8 cellular contexts compared by ENCODE assay signal in the genomic region with DNA sequence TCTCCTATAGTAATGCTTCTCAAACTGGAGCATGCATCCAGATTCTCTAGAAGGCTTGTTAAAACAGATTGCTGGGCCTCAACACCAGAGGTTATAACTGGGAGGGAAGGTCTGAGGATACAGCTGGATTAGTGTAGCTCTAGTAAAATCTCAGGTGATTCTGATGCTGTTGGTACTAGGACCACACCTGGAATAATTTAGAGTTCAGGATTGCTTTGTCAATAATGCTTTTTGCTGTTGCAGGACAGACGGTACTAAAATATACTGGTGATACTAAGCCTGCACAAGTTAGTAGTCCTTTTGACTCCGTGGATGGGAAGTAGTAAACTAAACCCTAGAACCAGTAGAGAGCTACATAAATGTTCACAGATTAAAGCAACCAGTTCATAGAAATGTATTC.
DNase-seq lines count a peak whose midpoint lies in the region; ATAC-seq and TF ChIP-seq lines count a peak whose summit lies in the region.

No MANE protein-coding gene starts in this region.

- H3K9me3 ChIP-seq in IMR-90 (ENCODE audit: control insufficient read depth, insufficient read depth, low read length) (no peaks in the 10 kb centered on the region), left lung (no peaks in the 10 kb centered on the region), thymus (ENCODE audit: control insufficient read depth) (no peaks in the 10 kb centered on the region)

- no peak for TF ChIP-seq RAD21 in IMR-90 (IDR thresholded peaks at IDR 0.05; ENCODE audit: low read length)

- H3K9me3 Mint-ChIP-seq in activated naive CD8-positive, alpha-beta T cell treated with anti-CD3 and anti-CD28 coated beads for 36 hours: peaks cover 7% of the 10 kb centered on the region

- peak overlapping the region; percentile 94 for H2BK5ac ChIP-seq in IMR-90 (ENCODE audit: low read depth, low read length, poor library complexity, severe bottlenecking)

- H2AK5ac ChIP-seq in IMR-90 (ENCODE audit: low read depth, low read length): peak overlapping the region; percentile 57; the same call in 1 of the 2 replicates

- H3K14ac ChIP-seq in IMR-90 (replicated peaks; ENCODE audit: low read depth, low read length): peak overlapping the region; percentile 94

- no peak for DNase-seq in IMR-90
- DNase-seq in activated naive CD8-positive, alpha-beta T cell treated with anti-CD3 and anti-CD28 coated beads for 36 hours: no peak
- no peak for DNase-seq in left lung
- no peak for DNase-seq in activated effector memory CD4-positive, alpha-beta T cell treated with Interleukin-2 at 50 U/mL for 16 hours
- no peak for DNase-seq in NOMO-1 (lab: John Stamatoyannopoulos, UW; ENCODE audit: unreplicated experiment in 2 of 2)

- dilution Hi-C loops in IMR-90 (cut with HindIII; ENCODE audit: low sequenced_read_pairs, unreplicated experiment): no loop called here

- H2AFZ ChIP-seq in IMR-90 (replicated peaks; ENCODE audit: low read length, poor library complexity): no peak overlapping the region

- H3K4me3 Mint-ChIP-seq in activated naive CD8-positive, alpha-beta T cell treated with anti-CD3 and anti-CD28 coated beads for 36 hours: peak overlapping the region; percentile 82

- 0 out of 3 replicates have a peak overlapping the region, but pooled peaks have one; percentile 84 for H2BK15ac ChIP-seq in IMR-90 (ENCODE audit: low read depth, low read length)

- peaks cover 8% of the 10 kb centered on the region for H3K36me3 Mint-ChIP-seq in activated naive CD8-positive, alpha-beta T cell treated with anti-CD3 and anti-CD28 coated beads for 36 hours

- H3K36me3 ChIP-seq in IMR-90 (ENCODE audit: control insufficient read depth, insufficient read depth, low read length): no peaks in the 10 kb centered on the region
- H3K36me3 ChIP-seq in left lung: no peaks in the 10 kb centered on the region
- H3K36me3 ChIP-seq in thymus (ENCODE audit: control insufficient read depth, insufficient read depth): no peaks in the 10 kb centered on the region

- H3K4me1 ChIP-seq in IMR-90 (ENCODE audit: control insufficient read depth, insufficient read depth, low read length): peaks cover 5% of the 10 kb centered on the region; the same call in 1 of the 2 replicates
- H3K4me1 ChIP-seq in left lung: peaks cover 19 to 32% of the 10 kb centered on the region in 2 donors
- H3K4me1 ChIP-seq in thymus (ENCODE audit: control insufficient read depth, insufficient read depth, low read length): peaks cover 14% of the 10 kb centered on the region

- peak overlapping the region; percentile 94 for H3K27ac Mint-ChIP-seq in activated naive CD8-positive, alpha-beta T cell treated with anti-CD3 and anti-CD28 coated beads for 36 hours

- H3K4me1 Mint-ChIP-seq in activated naive CD8-positive, alpha-beta T cell treated with anti-CD3 and anti-CD28 coated beads for 36 hours: peaks cover 44% of the 10 kb centered on the region

- H3K56ac ChIP-seq in IMR-90 (ENCODE audit: extremely low read depth, insufficient read depth, low read length): peak overlapping the region; percentile 33; the same call in 1 of the 2 replicates

- WGBS in IMR-90 (ENCODE audit: extremely low coverage in 2 of 2, insufficient read length in 1 of 2), 2 experiments: no CpG with 5 or more reads among the region's 2 CpGs
- 80% methylated on average over 2 of the region's 2 CpGs for WGBS in thymus

- H3K27me3 ChIP-seq in IMR-90 (ENCODE audit: control insufficient read depth, insufficient read depth, low read length) (no peaks in the 10 kb centered on the region), left lung (no peaks in the 10 kb centered on the region), thymus (ENCODE audit: control insufficient read depth, insufficient read depth) (no peaks in the 10 kb centered on the region)

- CTCF ChIA-PET in IMR-90 (lab: Yijun Ruan, JAX): interaction anchor here (0.9 to 1.8 kb wide), 5 partner anchors 11 to 375 kb away, joined by 3 to 9 read pairs (median 3); no protein-coding TSS in a partner anchor

- TF ChIP-seq CTCF in C4-2B (conservative IDR thresholded peaks at IDR 0.05) (no peak), IMR-90 (conservative IDR thresholded peaks at IDR 0.05; ENCODE audit: low read depth, low read length) (no peak), left lung (IDR thresholded peaks at IDR 0.05) (no peak)

- POLR2A ChIA-PET in IMR-90 (lab: Charles Lee; ENCODE audit: unreplicated experiment): interaction anchor here (0.6 kb wide), 1 partner anchor 33 kb away, joined by 3 read pairs; no protein-coding TSS in a partner anchor

- H3K9ac ChIP-seq in IMR-90 (ENCODE audit: low read depth, low read length): peak overlapping the region; percentile 91; the same call in 1 of the 2 replicates

- peak overlapping the region; percentile 93; the same call in 1 of the 2 replicates for H4K5ac ChIP-seq in IMR-90 (ENCODE audit: low read depth, low read length)

- H3K4me2 ChIP-seq in IMR-90 (ENCODE audit: low read depth, low read length): peak overlapping the region; percentile 81; the same call in 1 of the 2 replicates

- no peaks in the 10 kb centered on the region for H3K27me3 Mint-ChIP-seq in activated naive CD8-positive, alpha-beta T cell treated with anti-CD3 and anti-CD28 coated beads for 36 hours

- H3K79me1 ChIP-seq in IMR-90 (ENCODE audit: low read depth in 1 of 2, low read length in 2 of 2): peaks cover 5 to 15% of the 10 kb centered on the region in 2 experiments; a peak in 3 of 4 replicates

- H3K4me3 ChIP-seq in IMR-90 (ENCODE audit: insufficient read depth, low read depth, low read length): no peak overlapping the region
- peak overlapping the region; percentile 34 to 46 for H3K4me3 ChIP-seq in left lung
- peak overlapping the region; percentile 80 for H3K4me3 ChIP-seq in thymus (ENCODE audit: low read length)

- intact Hi-C loops in IMR-90 (cut with micrococcal nuclease) (loop anchor here (1.0 to 10.0 kb wide), 4 partner anchors 180 to 899 kb away; no protein-coding TSS in a partner anchor), left lung (cut with DNase I) (no loop called here)

- H2BK120ac ChIP-seq in IMR-90 (ENCODE audit: low read depth, low read length): peak overlapping the region; percentile 83; the same call in 1 of the 2 replicates

- no peaks in the 10 kb centered on the region for H4K20me1 ChIP-seq in IMR-90 (ENCODE audit: insufficient read depth, low read length)

- H3K18ac ChIP-seq in IMR-90 (ENCODE audit: low read depth, low read length): peak overlapping the region; percentile 81; the same call in 1 of the 2 replicates

- H3K27ac ChIP-seq in C4-2B (peak overlapping the region; percentile 77; the same call in 1 of the 2 replicates), IMR-90 (ENCODE audit: insufficient read depth, low read length) (peak overlapping the region; percentile 83), left lung (peak overlapping the region; percentile 99), thymus (ENCODE audit: low read depth) (peak overlapping the region; percentile 86)

- no peak overlapping the region for H2AK9ac ChIP-seq in IMR-90 (replicated peaks; ENCODE audit: low read depth, low read length, poor library complexity)

- H4K8ac ChIP-seq in IMR-90 (ENCODE audit: low read depth in 2 of 2, low read length in 2 of 2): peak overlapping the region; percentile 85 to 99

- peak overlapping the region; percentile 57 for H4K91ac ChIP-seq in IMR-90 (ENCODE audit: insufficient read depth, low read depth, low read length)

- no peaks in the 10 kb centered on the region for H3K9me1 ChIP-seq in IMR-90 (ENCODE audit: insufficient read depth, low read length)

- in situ Hi-C loops in IMR-90 (cut with MboI; ENCODE audit: low sequenced_read_pairs): loop anchor here (5.0 to 10.0 kb wide), 2 partner anchors 179 to 959 kb away; a partner anchor contains a TSS

- peak overlapping the region; percentile 90 for H3K4ac ChIP-seq in IMR-90 (ENCODE audit: low read depth, low read length)

- peak overlapping the region; percentile 79 for H2BK20ac ChIP-seq in IMR-90 (ENCODE audit: low read depth, low read length)

- no peak for ATAC-seq in IMR-90 (ENCODE audit: low read depth)
- no peak for ATAC-seq in left lung
- no peak for ATAC-seq in GM18520 (IDR thresholded peaks at IDR 0.05; ENCODE audit: unreplicated experiment)

- BruUV-seq in IMR-90 (replicated peaks; lab: Mats Ljungman, UMichigan): no TSS peak

- H3K23ac ChIP-seq in IMR-90 (ENCODE audit: low read depth, low read length): peak overlapping the region; percentile 92; the same call in 1 of the 2 replicates

- no peak for TF ChIP-seq POLR2A in IMR-90 (IDR thresholded peaks at IDR 0.05; ENCODE audit: low read depth, low read length)

TF ChIP-seq in IMR-90, 13 proteins besides CTCF, POLR2A, EP300 and RAD21 (continues in another document):
- TF ChIP-seq CHD1 (IDR thresholded peaks at IDR 0.05; ENCODE audit: low read depth, low read length): no peak
- TF ChIP-seq MAZ (IDR thresholded peaks at IDR 0.05; ENCODE audit: borderline replicate concordance, low read depth, low read length): no peak
- TF ChIP-seq MXI1 (IDR thresholded peaks at IDR 0.05; ENCODE audit: borderline replicate concordance, low read depth, low read length): no peak
- no peak for TF ChIP-seq SMC3 (IDR thresholded peaks at IDR 0.05; ENCODE audit: low read depth, low read length)
- TF ChIP-seq, protein P1, sequence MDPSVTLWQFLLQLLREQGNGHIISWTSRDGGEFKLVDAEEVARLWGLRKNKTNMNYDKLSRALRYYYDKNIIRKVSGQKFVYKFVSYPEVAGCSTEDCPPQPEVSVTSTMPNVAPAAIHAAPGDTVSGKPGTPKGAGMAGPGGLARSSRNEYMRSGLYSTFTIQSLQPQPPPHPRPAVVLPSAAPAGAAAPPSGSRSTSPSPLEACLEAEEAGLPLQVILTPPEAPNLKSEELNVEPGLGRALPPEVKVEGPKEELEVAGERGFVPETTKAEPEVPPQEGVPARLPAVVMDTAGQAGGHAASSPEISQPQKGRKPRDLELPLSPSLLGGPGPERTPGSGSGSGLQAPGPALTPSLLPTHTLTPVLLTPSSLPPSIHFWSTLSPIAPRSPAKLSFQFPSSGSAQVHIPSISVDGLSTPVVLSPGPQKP (IDR thresholded peaks at IDR 0.05; ENCODE audit: borderline replicate concordance, low read depth, low read length): no peak
- no peak for TF ChIP-seq FOS (IDR thresholded peaks at IDR 0.05; ENCODE audit: low read depth, low read length)
- no peak for TF ChIP-seq CEBPB (IDR thresholded peaks at IDR 0.05; ENCODE audit: low read depth, low read length)
- TF ChIP-seq, protein P2, sequence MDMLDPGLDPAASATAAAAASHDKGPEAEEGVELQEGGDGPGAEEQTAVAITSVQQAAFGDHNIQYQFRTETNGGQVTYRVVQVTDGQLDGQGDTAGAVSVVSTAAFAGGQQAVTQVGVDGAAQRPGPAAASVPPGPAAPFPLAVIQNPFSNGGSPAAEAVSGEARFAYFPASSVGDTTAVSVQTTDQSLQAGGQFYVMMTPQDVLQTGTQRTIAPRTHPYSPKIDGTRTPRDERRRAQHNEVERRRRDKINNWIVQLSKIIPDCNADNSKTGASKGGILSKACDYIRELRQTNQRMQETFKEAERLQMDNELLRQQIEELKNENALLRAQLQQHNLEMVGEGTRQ (IDR thresholded peaks at IDR 0.05; ENCODE audit: low read depth, low read length): no peak
- no peak for TF ChIP-seq MAFK (IDR thresholded peaks at IDR 0.05; ENCODE audit: low read depth, low read length)
- no peak for TF ChIP-seq BHLHE40 (IDR thresholded peaks at IDR 0.05; ENCODE audit: low read depth, low read length)
- no peak for TF ChIP-seq RFX5 (IDR thresholded peaks at IDR 0.05; ENCODE audit: low read depth, low read length)
- TF ChIP-seq NFE2L2 (IDR thresholded peaks at IDR 0.05; ENCODE audit: low read depth, low read length): no peak
